ENCODE assay signal across 20 cellular contexts in the genomic region with DNA sequence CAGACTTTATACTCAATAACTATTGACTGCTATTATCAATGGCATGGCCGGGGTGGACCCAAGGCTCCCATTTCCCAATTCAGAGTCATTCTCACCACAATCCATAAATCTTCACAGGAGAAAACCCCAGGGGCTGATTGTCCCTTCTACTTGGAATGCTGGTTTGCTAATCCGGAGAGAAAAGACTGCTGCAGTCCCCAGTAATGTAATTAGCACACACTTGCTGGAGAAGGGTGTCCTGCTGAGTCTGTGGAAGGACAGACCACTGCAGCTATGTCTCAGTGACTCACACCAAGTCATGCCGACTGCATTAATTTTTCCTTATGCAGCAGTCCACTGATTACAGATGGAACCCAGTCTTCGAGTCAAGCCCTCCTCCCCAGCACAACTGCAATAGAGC. TPM values are rescaled to one million over a fixed set of nuclear protein-coding genes. Genes with fewer than 3 reads are reported as not detected.
DNase-seq lines count a peak whose midpoint lies in the region; ATAC-seq and TF ChIP-seq lines count a peak whose summit lies in the region.
"Had no signal": no experiment of that assay in that cellular context is flagged by ENCODE, and none has a peak within 500 bp of the region (broad histone marks: within the 10 kb centered on the region; RNA-seq: fewer than 3 reads in every experiment).

No MANE protein-coding gene starts in this region.

- no peak overlapping the region for H3K27ac ChIP-seq in uterus
- H3K27ac ChIP-seq: gastroesophageal sphincter, right lobe of liver, suprapubic skin had no signal

- H3K27me3 ChIP-seq in uterus = no peaks in the 10 kb centered on the region
- H3K27me3 ChIP-seq: right lobe of liver had no signal

- H3K4me3 ChIP-seq in epithelial cell of esophagus (ENCODE audit: low read length) = no peak overlapping the region
- no peak overlapping the region for H3K4me3 ChIP-seq in retinal pigment epithelial cell (ENCODE audit: low read length)
- H3K4me3 ChIP-seq in uterus = no peak overlapping the region
- H3K4me3 ChIP-seq: gastroesophageal sphincter, K562, right lobe of liver, suprapubic skin had no signal

- H3K36me3 ChIP-seq in uterus = no peaks in the 10 kb centered on the region
- H3K36me3 ChIP-seq: gastroesophageal sphincter, right lobe of liver, suprapubic skin had no signal

- intact Hi-C loops in uterus (cut with DNase I; ENCODE audit: low total_unique reads) = no loop called here

- H3K9me3 ChIP-seq in uterus = no peaks in the 10 kb centered on the region
- H3K9me3 ChIP-seq: gastroesophageal sphincter, right lobe of liver, suprapubic skin had no signal

- TF ChIP-seq POLR2A in uterus (IDR thresholded peaks at IDR 0.05) = no peak

- H3K4me1 ChIP-seq in uterus = no peaks in the 10 kb centered on the region
- H3K4me1 ChIP-seq: gastroesophageal sphincter, right lobe of liver, suprapubic skin had no signal

- TF ChIP-seq CTCF in epithelial cell of esophagus (IDR thresholded peaks at IDR 0.05; ENCODE audit: insufficient read depth, low read depth, low read length, missing control alignments) (no peak), retinal pigment epithelial cell (conservative IDR thresholded peaks at IDR 0.05; ENCODE audit: low read depth, low read length) (no peak), uterus (IDR thresholded peaks at IDR 0.05) (no peak)

- no peak for ATAC-seq in GM21390 (IDR thresholded peaks at IDR 0.05; ENCODE audit: unreplicated experiment)
- ATAC-seq: gastroesophageal sphincter, K562 had no signal

- DNase-seq in GM04504 (ENCODE audit: low read depth) (peak; percentile 58), NCI-H82 (lab: John Stamatoyannopoulos, UW) (peak; percentile 84), epithelial cell of esophagus (ENCODE audit: low read depth) (peak; percentile 19), retinal pigment epithelial cell (ENCODE audit: low read depth) (peak; percentile 51), uterus (no peak), NAMALWA (ENCODE audit: low spot score) (no peak)
- DNase-seq: activated CD4-positive, alpha-beta T cell treated with anti-CD3 and anti-CD28 coated beads, Interleukin-2, amount 10 ng/mL, durations not matched to agents 24 days and 14 days; activated naive CD8-positive, alpha-beta T cell treated with anti-CD3 and anti-CD28 coated beads, Interleukin-2, amount 10 ng/mL, durations not matched to agents 7 days and 5 days; activated T-cell treated with anti-CD3 and anti-CD28 coated beads, Interleukin-2, amount 50 U/mL, for 24 hours; DMS79 treated with DMSO at 0.1 percent for 48 hours; kidney; midbrain; NCI-H1092 treated with DMSO at 0.1 percent for 48 hours; NK-92 treated with Interleukin-12 subunit alpha and Interleukin-12 subunit beta, amount 100 ng/mL, for 24 hours; right lobe of liver; T-helper 9 cell had no signal

RNA-seq across cellular contexts. Expression of a gene that starts 5.9 kb away (rescaled TPM):
- 10 to 100 TPM; 24.1 to 80.9 (median 58.3) TPM for total RNA-seq in uterus

Comparison
In these comparisons a context has a peak if more than half of its experiments do, and no peak if none do; other contexts are left out.
1. DNase-seq: peak in GM04504 (single experiment), NCI-H82 (single experiment), epithelial cell of esophagus (single experiment) and retinal pigment epithelial cell (single experiment); none in uterus (0 of 2) and NAMALWA (single experiment).